In the genomic region with DNA sequence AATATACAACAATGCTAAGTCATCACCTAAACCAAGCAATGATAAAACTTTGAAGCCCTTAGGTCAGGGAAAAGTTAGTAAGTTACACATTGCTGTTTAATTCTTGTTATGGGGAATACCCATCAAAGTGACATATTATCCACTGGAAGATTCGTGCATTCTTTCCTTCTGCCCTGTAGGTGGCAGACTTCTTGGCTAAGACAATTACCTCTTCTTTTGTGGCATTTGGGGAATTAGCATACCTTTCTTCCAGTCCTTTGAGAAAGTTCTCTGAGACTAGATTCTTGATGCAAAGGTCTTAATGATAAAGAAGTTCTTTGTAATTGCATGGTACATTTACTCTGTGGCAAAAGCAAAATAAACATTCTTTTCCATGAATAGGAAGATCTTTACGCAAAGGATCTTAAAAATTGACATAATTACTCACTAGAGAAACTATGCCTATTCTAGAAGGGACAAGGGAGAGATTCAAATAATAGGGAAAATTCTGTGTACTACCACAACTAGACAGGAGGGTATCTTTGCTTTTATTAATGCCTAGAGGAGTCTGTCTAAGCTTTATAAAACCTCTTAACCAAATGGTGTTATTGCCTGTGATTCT, we compare ENCODE assay signal across 8 cellular contexts.
DNase-seq lines count a peak whose midpoint lies in the region; FAIRE-seq and TF ChIP-seq lines count a peak whose summit lies in the region.

No MANE protein-coding gene starts in this region.

- no peak overlapping the region for H3K9ac ChIP-seq in GM23248

- H3K36me3 ChIP-seq in GM23248 (ENCODE audit: low read depth): no peaks in the 10 kb centered on the region

- FAIRE-seq in GM12892 (lab: Jason Lieb, UNC): peak; percentile 64

- TF ChIP-seq POLR2A in GM12892 (IDR thresholded peaks at IDR 0.05; ENCODE audit: low read depth, low read length) (no peak), NB4 (IDR thresholded peaks at IDR 0.05; ENCODE audit: extremely low read depth, insufficient read length) (no peak)

- H3K27me3 ChIP-seq in GM23248 (replicated peaks; ENCODE audit: insufficient read depth): no peaks in the 10 kb centered on the region

- H3F3A ChIP-seq in GM23248 (ENCODE audit: insufficient read depth): no peaks in the 10 kb centered on the region

- H3K4me3 ChIP-seq in GM23248 (no peak overlapping the region), NB4 (ENCODE audit: low read depth, low read length) (no peak overlapping the region), fibroblast of pulmonary artery (replicated peaks; ENCODE audit: low read depth, low read length) (no peak overlapping the region)

- no peaks in the 10 kb centered on the region for H3K79me2 ChIP-seq in GM23248 (ENCODE audit: insufficient read depth)

- intact Hi-C loops in posterior vena cava (cut with DNase I): no loop called here

- no peaks in the 10 kb centered on the region for H3K9me3 ChIP-seq in GM23248 (ENCODE audit: low read depth)

- no peak overlapping the region for H3K4me2 ChIP-seq in GM23248 (ENCODE audit: unreplicated experiment)

- no peak overlapping the region for H2AFZ ChIP-seq in GM23248

- no peak overlapping the region for H3K27ac ChIP-seq in GM23248

- 8 to 10% methylated on average over 2 of the region's 2 CpGs for WGBS in GM23248 (ENCODE audit: low coverage in 1 of 2, low lambda C conversion rate in 2 of 2, missing lambda C conversion rate in 2 of 2), 2 experiments

- no peaks in the 10 kb centered on the region for H3K9me2 ChIP-seq in GM23248 (ENCODE audit: insufficient read depth)

- DNase-seq in GM12892 (ENCODE audit: insufficient read length) (no peak), GM23248 (peak; percentile 25), NB4 (ENCODE audit: low read depth) (peak; percentile 27), fibroblast of pulmonary artery (ENCODE audit: low read depth) (peak; percentile 1), posterior vena cava (ENCODE audit: low spot score) (no peak), hypothalamus (lab: John Stamatoyannopoulos, UW) (no peak), G401 (ENCODE audit: low spot score) (no peak), cerebellum (ENCODE audit: low spot score) (no peak)

- no peaks in the 10 kb centered on the region for H4K20me1 ChIP-seq in GM23248 (ENCODE audit: insufficient read depth)

- TF ChIP-seq CTCF in NB4 (IDR thresholded peaks at IDR 0.05; ENCODE audit: low read depth, low read length) (peak; percentile 86), fibroblast of pulmonary artery (IDR thresholded peaks at IDR 0.05; ENCODE audit: low read length, missing control alignments) (peak; percentile 30)

- no peaks in the 10 kb centered on the region for H3K4me1 ChIP-seq in GM23248 (ENCODE audit: insufficient read depth)

- in situ Hi-C loops in GM23248 (cut with MboI) (no loop called here), G401 (cut with HindIII; ENCODE audit: low sequenced_read_pairs) (no loop called here)

Comparison
In these comparisons a context has a peak if more than half of its experiments do, and no peak if none do; other contexts are left out.
1. DNase-seq: peak in GM23248 (single experiment), NB4 (single experiment) and fibroblast of pulmonary artery (single experiment); none in GM12892 (single experiment), posterior vena cava (single experiment), hypothalamus (0 of 51), G401 (single experiment) and cerebellum (single experiment).